In the genomic region with DNA sequence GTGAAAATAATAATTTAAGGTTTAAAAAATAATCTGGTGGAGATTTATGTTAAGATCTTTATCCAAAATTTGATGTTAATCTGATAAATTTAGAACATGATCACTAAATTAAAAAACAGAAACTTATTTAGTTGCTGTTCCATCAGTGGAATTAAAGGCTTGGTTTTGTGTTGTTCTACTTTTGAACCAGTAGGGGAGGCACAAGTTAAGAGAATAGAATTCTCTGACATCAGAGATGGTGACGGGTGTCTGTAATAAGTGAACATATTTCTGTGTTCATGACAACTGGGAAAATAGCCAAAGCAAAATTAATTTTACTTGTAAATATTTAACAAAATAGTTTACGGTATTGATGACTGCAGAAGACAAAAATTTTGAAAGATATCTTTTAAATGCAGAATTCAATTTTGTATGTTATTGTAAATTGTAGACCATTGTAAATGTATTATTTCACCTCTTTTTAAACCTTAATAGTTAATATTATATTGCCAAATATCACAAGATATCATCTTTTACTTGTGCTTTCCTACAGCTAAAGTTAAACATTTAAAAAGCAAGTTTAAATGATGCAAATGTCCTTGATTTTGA, we compare ENCODE assay signal across 8 cellular contexts.
DNase-seq lines count a peak whose midpoint lies in the region; ATAC-seq and TF ChIP-seq lines count a peak whose summit lies in the region.

No MANE protein-coding gene starts in this region.

- H3K79me2 ChIP-seq in Loucy (ENCODE audit: insufficient read depth, low read length), result no peaks in the 10 kb centered on the region

- no peaks in the 10 kb centered on the region for H3K9me3 ChIP-seq in Loucy (ENCODE audit: insufficient read depth, low read depth, low read length)

- no peaks in the 10 kb centered on the region for H4K20me1 ChIP-seq in Loucy (ENCODE audit: insufficient read depth, low read length, poor library complexity, severe bottlenecking)

- no peaks in the 10 kb centered on the region for H3K4me1 ChIP-seq in Loucy (ENCODE audit: insufficient read depth, low read length, poor library complexity, severe bottlenecking)

- H2AFZ ChIP-seq in Loucy (ENCODE audit: low read length), result no peak overlapping the region

- H3K9me3 Mint-ChIP-seq in stimulated activated naive B cell treated with anti-CD40 and anti-IgM and Interleukin-4, amounts not matched to agents 10 μg/mL and 1 μg/mL and 100 μg/mL, for 72 hours, result no peaks in the 10 kb centered on the region
- H3K9me3 Mint-ChIP-seq in activated CD4-positive, alpha-beta T cell treated with anti-CD3 and anti-CD28 coated beads, Interleukin-2, amount 10 ng/mL, durations not matched to agents 7 days and 5 days, result no peaks in the 10 kb centered on the region

- TF ChIP-seq CTCF in Loucy (conservative IDR thresholded peaks at IDR 0.05; ENCODE audit: low read length), result peak; percentile 88

- no peak overlapping the region for H3K4me3 Mint-ChIP-seq in stimulated activated naive B cell treated with anti-CD40 and anti-IgM and Interleukin-4, amounts not matched to agents 10 μg/mL and 1 μg/mL and 100 μg/mL, for 72 hours
- no peak overlapping the region for H3K4me3 Mint-ChIP-seq in activated CD4-positive, alpha-beta T cell treated with anti-CD3 and anti-CD28 coated beads, Interleukin-2, amount 10 ng/mL, durations not matched to agents 7 days and 5 days

- no peaks in the 10 kb centered on the region for H3K9me2 ChIP-seq in Loucy (replicated peaks; ENCODE audit: low read depth, low read length)

- peak; percentile 84 for ATAC-seq in GM19455 (IDR thresholded peaks at IDR 0.05; ENCODE audit: unreplicated experiment)
- peak; percentile 62 to 69 for ATAC-seq in stimulated activated naive B cell treated with anti-CD40 and anti-IgM and Interleukin-4, amounts not matched to agents 10 μg/mL and 1 μg/mL and 100 μg/mL, for 72 hours (replicated peaks)
- ATAC-seq in HG03097 (IDR thresholded peaks at IDR 0.05; ENCODE audit: low FRiP score, unreplicated experiment), result no peak

- no peak overlapping the region for H3K4me2 ChIP-seq in Loucy (ENCODE audit: low read depth, low read length, poor library complexity, severe bottlenecking)

- peak; percentile 37 for DNase-seq in CMK (ENCODE audit: low read depth)
- peak; percentile 42 for DNase-seq in SW480 (ENCODE audit: low spot score)
- DNase-seq in glomerular endothelial cell (ENCODE audit: extremely low read depth, low read depth, low spot score), result peak; percentile 16
- no peak for DNase-seq in stimulated activated naive B cell treated with anti-CD40 and anti-IgM and Interleukin-4, amounts not matched to agents 10 μg/mL and 1 μg/mL and 100 μg/mL, for 72 hours
- DNase-seq in activated CD4-positive, alpha-beta T cell treated with anti-CD3 and anti-CD28 coated beads, Interleukin-2, amount 10 ng/mL, durations not matched to agents 7 days and 5 days, result no peak

- H3K27me3 ChIP-seq in Loucy (ENCODE audit: insufficient read depth, low read length, poor library complexity, severe bottlenecking), result no peaks in the 10 kb centered on the region

- no peak overlapping the region for H3K27ac Mint-ChIP-seq in stimulated activated naive B cell treated with anti-CD40 and anti-IgM and Interleukin-4, amounts not matched to agents 10 μg/mL and 1 μg/mL and 100 μg/mL, for 72 hours
- H3K27ac Mint-ChIP-seq in activated CD4-positive, alpha-beta T cell treated with anti-CD3 and anti-CD28 coated beads, Interleukin-2, amount 10 ng/mL, durations not matched to agents 7 days and 5 days, result no peak overlapping the region

- no peak overlapping the region for H3K9ac ChIP-seq in Loucy (ENCODE audit: low read depth, low read length, poor library complexity, severe bottlenecking)

- POLR2A ChIA-PET in activated CD4-positive, alpha-beta T cell treated with anti-CD3 and anti-CD28 coated beads, Interleukin-2, amount 10 ng/mL, durations not matched to agents 7 days and 5 days (lab: Charles Lee), result no interaction called here

- CTCF ChIA-PET in activated CD4-positive, alpha-beta T cell treated with anti-CD3 and anti-CD28 coated beads, Interleukin-2, amount 10 ng/mL, durations not matched to agents 7 days and 5 days (lab: Charles Lee), result no interaction called here

- H3K36me3 Mint-ChIP-seq in stimulated activated naive B cell treated with anti-CD40 and anti-IgM and Interleukin-4, amounts not matched to agents 10 μg/mL and 1 μg/mL and 100 μg/mL, for 72 hours, result peaks cover 15 to 27% of the 10 kb centered on the region in 2 donors
- H3K36me3 Mint-ChIP-seq in activated CD4-positive, alpha-beta T cell treated with anti-CD3 and anti-CD28 coated beads, Interleukin-2, amount 10 ng/mL, durations not matched to agents 7 days and 5 days (ENCODE audit: low read depth), result peaks cover 16% of the 10 kb centered on the region

- H3K4me3 ChIP-seq in Loucy (ENCODE audit: low read length, poor library complexity, severe bottlenecking), result no peak overlapping the region

- no peaks in the 10 kb centered on the region for H3F3A ChIP-seq in Loucy (ENCODE audit: low read depth)

- no peaks in the 10 kb centered on the region for H3K27me3 Mint-ChIP-seq in stimulated activated naive B cell treated with anti-CD40 and anti-IgM and Interleukin-4, amounts not matched to agents 10 μg/mL and 1 μg/mL and 100 μg/mL, for 72 hours
- H3K27me3 Mint-ChIP-seq in activated CD4-positive, alpha-beta T cell treated with anti-CD3 and anti-CD28 coated beads, Interleukin-2, amount 10 ng/mL, durations not matched to agents 7 days and 5 days, result no peaks in the 10 kb centered on the region

- H3K36me3 ChIP-seq in Loucy (ENCODE audit: insufficient read depth, low read length), result no peaks in the 10 kb centered on the region

- no peaks in the 10 kb centered on the region for H3K4me1 Mint-ChIP-seq in stimulated activated naive B cell treated with anti-CD40 and anti-IgM and Interleukin-4, amounts not matched to agents 10 μg/mL and 1 μg/mL and 100 μg/mL, for 72 hours
- no peaks in the 10 kb centered on the region for H3K4me1 Mint-ChIP-seq in activated CD4-positive, alpha-beta T cell treated with anti-CD3 and anti-CD28 coated beads, Interleukin-2, amount 10 ng/mL, durations not matched to agents 7 days and 5 days

Comparison
In these comparisons a context has a peak if more than half of its experiments do, and no peak if none do; other contexts are left out.
1. DNase-seq: peak in CMK (single experiment), SW480 (single experiment) and glomerular endothelial cell (single experiment); none in stimulated activated naive B cell treated with anti-CD40 and anti-IgM and Interleukin-4, amounts not matched to agents 10 μg/mL and 1 μg/mL and 100 μg/mL, for 72 hours (single experiment) and activated CD4-positive, alpha-beta T cell treated with anti-CD3 and anti-CD28 coated beads, Interleukin-2, amount 10 ng/mL, durations not matched to agents 7 days and 5 days (single experiment).